In genomic region chr12:575948-576612, GRCh38 we compare ENCODE assay signal across 8 cellular contexts.
DNase-seq lines count a peak whose midpoint lies in the region; ATAC-seq and TF ChIP-seq lines count a peak whose summit lies in the region.

No MANE protein-coding gene starts in this region.

- H3K23ac ChIP-seq in mesendoderm (ENCODE audit: low read length): no peak overlapping the region

- peaks cover 11% of the 10 kb centered on the region for H3K36me3 Mint-ChIP-seq in activated CD8-positive, alpha-beta T cell treated with anti-CD3 and anti-CD28 coated beads, Interleukin-2, amount 10 ng/mL, durations not matched to agents 7 days and 5 days (ENCODE audit: low read depth)

- H3K4me1 ChIP-seq in effector memory CD4-positive, alpha-beta T cell (ENCODE audit: control insufficient read depth, insufficient read depth, low read length, poor library complexity, severe bottlenecking): peaks cover 11% of the 10 kb centered on the region
- peaks cover 3% of the 10 kb centered on the region for H3K4me1 ChIP-seq in mesendoderm (ENCODE audit: control insufficient read depth, low read depth, low read length)

- H4K8ac ChIP-seq in mesendoderm (ENCODE audit: low read depth, low read length): no peak overlapping the region

- peaks cover 6% of the 10 kb centered on the region for H3K9me3 Mint-ChIP-seq in activated CD8-positive, alpha-beta T cell treated with anti-CD3 and anti-CD28 coated beads, Interleukin-2, amount 10 ng/mL, durations not matched to agents 7 days and 5 days (ENCODE audit: insufficient read depth)

- H3K4me1 Mint-ChIP-seq in activated CD8-positive, alpha-beta T cell treated with anti-CD3 and anti-CD28 coated beads, Interleukin-2, amount 10 ng/mL, durations not matched to agents 7 days and 5 days (ENCODE audit: low read depth): peaks cover 40% of the 10 kb centered on the region

- peak overlapping the region; percentile 85 for H3K27ac Mint-ChIP-seq in activated CD8-positive, alpha-beta T cell treated with anti-CD3 and anti-CD28 coated beads, Interleukin-2, amount 10 ng/mL, durations not matched to agents 7 days and 5 days

- CTCF ChIA-PET in activated CD8-positive, alpha-beta T cell treated with anti-CD3 and anti-CD28 coated beads, Interleukin-2, amount 10 ng/mL, durations not matched to agents 7 days and 5 days (lab: Charles Lee): interaction anchor here (0.7 to 6.2 kb wide), 63 partner anchors 9 to 1007 kb away, joined by 3 to 90 read pairs (median 5); partner anchors contain the start of genes ERC1, NINJ2, RAD52 and WNK1

- no peak overlapping the region for H3K4me3 Mint-ChIP-seq in activated CD8-positive, alpha-beta T cell treated with anti-CD3 and anti-CD28 coated beads, Interleukin-2, amount 10 ng/mL, durations not matched to agents 7 days and 5 days

- H2BK5ac ChIP-seq in mesendoderm (ENCODE audit: low read length): no peak overlapping the region

- ATAC-seq in HG03280 (IDR thresholded peaks at IDR 0.05; ENCODE audit: unreplicated experiment): peak; percentile 77
- peak; percentile 98 for ATAC-seq in activated CD8-positive, alpha-beta T cell treated with anti-CD3 and anti-CD28 coated beads, Interleukin-2, amount 10 ng/mL, durations not matched to agents 7 days and 5 days
- ATAC-seq in HG03457 (IDR thresholded peaks at IDR 0.05; ENCODE audit: unreplicated experiment): no peak

- H3K79me1 ChIP-seq in mesendoderm (ENCODE audit: low read length): no peaks in the 10 kb centered on the region

- peak overlapping the region; percentile 39 for H3K4me3 ChIP-seq in effector memory CD4-positive, alpha-beta T cell (ENCODE audit: insufficient read depth, low read depth, low read length, poor library complexity, severe bottlenecking)
- no peak overlapping the region for H3K4me3 ChIP-seq in mesendoderm (ENCODE audit: low read length)

- no CpG with 5 or more reads among the region's 39 CpGs for WGBS in mesendoderm (ENCODE audit: extremely low coverage, insufficient coverage, low lambda C conversion rate)

- no peak overlapping the region for H2BK120ac ChIP-seq in mesendoderm (ENCODE audit: low read depth, low read length)

- peak overlapping the region; percentile 56 for H3K4ac ChIP-seq in mesendoderm (ENCODE audit: low read depth, low read length)

- DNase-seq in NCI-H748 treated with DMSO at 0.1 percent for 48 hours (lab: John Stamatoyannopoulos, UW) (peak; percentile 29), mesendoderm (peak; percentile 79)
- peak; percentile 88 for DNase-seq in activated CD8-positive, alpha-beta T cell treated with anti-CD3 and anti-CD28 coated beads, Interleukin-2, amount 10 ng/mL, durations not matched to agents 7 days and 5 days
- DNase-seq in effector memory CD4-positive, alpha-beta T cell: peak; percentile 66 to 72 (median 68)
- peak; percentile 65 for DNase-seq in stimulated activated CD8-positive, alpha-beta memory T cell treated with anti-CD3 and anti-CD28 coated beads, Interleukin-15, amount 100 ng/mL, for 1 hour (ENCODE audit: low read depth)

- peaks cover 5% of the 10 kb centered on the region for H3K27me3 Mint-ChIP-seq in activated CD8-positive, alpha-beta T cell treated with anti-CD3 and anti-CD28 coated beads, Interleukin-2, amount 10 ng/mL, durations not matched to agents 7 days and 5 days (ENCODE audit: low read depth)

- H3K9ac ChIP-seq in mesendoderm (ENCODE audit: low read length): peak overlapping the region; percentile 38

- H3K56ac ChIP-seq in mesendoderm (ENCODE audit: low read length): peak overlapping the region; percentile 40

- TF ChIP-seq CTCF in GM12874 (IDR thresholded peaks at IDR 0.05; ENCODE audit: insufficient read depth, low read depth, low read length): peak; percentile 99

- H2BK15ac ChIP-seq in mesendoderm (replicated peaks; ENCODE audit: low read depth): no peak overlapping the region

- H3K9me3 ChIP-seq in effector memory CD4-positive, alpha-beta T cell (ENCODE audit: control insufficient read depth, low read length): no peaks in the 10 kb centered on the region

- POLR2A ChIA-PET in activated CD8-positive, alpha-beta T cell treated with anti-CD3 and anti-CD28 coated beads, Interleukin-2, amount 10 ng/mL, durations not matched to agents 7 days and 5 days (lab: Charles Lee): interaction anchor here (1.0 to 3.8 kb wide), 3 partner anchors 78 to 176 kb away, joined by 3 to 36 read pairs (median 4); partner anchors contain the start of gene WNK1

- H3K79me2 ChIP-seq in mesendoderm (ENCODE audit: control insufficient read depth, insufficient read depth, low read length): no peaks in the 10 kb centered on the region

- H3K36me3 ChIP-seq in effector memory CD4-positive, alpha-beta T cell (ENCODE audit: control insufficient read depth, insufficient read depth, low read length): no peaks in the 10 kb centered on the region
- H3K36me3 ChIP-seq in mesendoderm (ENCODE audit: control insufficient read depth, insufficient read depth, low read length): no peaks in the 10 kb centered on the region

- H4K5ac ChIP-seq in mesendoderm (ENCODE audit: low read length): no peak overlapping the region

- peak overlapping the region; percentile 23 for H3K27ac ChIP-seq in effector memory CD4-positive, alpha-beta T cell (ENCODE audit: insufficient read depth, low read length, poor library complexity, severe bottlenecking)
- no peak overlapping the region for H3K27ac ChIP-seq in mesendoderm (ENCODE audit: low read depth, low read length)

- no peaks in the 10 kb centered on the region for H3K27me3 ChIP-seq in effector memory CD4-positive, alpha-beta T cell (replicated peaks; ENCODE audit: control insufficient read depth, insufficient read depth, low read length, poor library complexity, severe bottlenecking)
- H3K27me3 ChIP-seq in mesendoderm (ENCODE audit: insufficient read depth, low read length, poor library complexity): no peaks in the 10 kb centered on the region

- peak overlapping the region; percentile 16 for H3K18ac ChIP-seq in mesendoderm (ENCODE audit: low read length)

- H3K4me2 ChIP-seq in mesendoderm (ENCODE audit: low read length): no peak overlapping the region

- no peak overlapping the region for H2AK5ac ChIP-seq in mesendoderm (ENCODE audit: low read length)

Comparison
In these comparisons a context has a peak if more than half of its experiments do, and no peak if none do; other contexts are left out.
1. DNase-seq: peak in every context shown above with its lines; median percentile 88 in activated CD8-positive, alpha-beta T cell treated with anti-CD3 and anti-CD28 coated beads, Interleukin-2, amount 10 ng/mL, durations not matched to agents 7 days and 5 days; 79 in mesendoderm; 68 in effector memory CD4-positive, alpha-beta T cell; 65 in stimulated activated CD8-positive, alpha-beta memory T cell treated with anti-CD3 and anti-CD28 coated beads, Interleukin-15, amount 100 ng/mL, for 1 hour; 29 in NCI-H748 treated with DMSO at 0.1 percent for 48 hours.